Comparison of ENCODE assay signal across 29 cellular contexts in the genomic region with DNA sequence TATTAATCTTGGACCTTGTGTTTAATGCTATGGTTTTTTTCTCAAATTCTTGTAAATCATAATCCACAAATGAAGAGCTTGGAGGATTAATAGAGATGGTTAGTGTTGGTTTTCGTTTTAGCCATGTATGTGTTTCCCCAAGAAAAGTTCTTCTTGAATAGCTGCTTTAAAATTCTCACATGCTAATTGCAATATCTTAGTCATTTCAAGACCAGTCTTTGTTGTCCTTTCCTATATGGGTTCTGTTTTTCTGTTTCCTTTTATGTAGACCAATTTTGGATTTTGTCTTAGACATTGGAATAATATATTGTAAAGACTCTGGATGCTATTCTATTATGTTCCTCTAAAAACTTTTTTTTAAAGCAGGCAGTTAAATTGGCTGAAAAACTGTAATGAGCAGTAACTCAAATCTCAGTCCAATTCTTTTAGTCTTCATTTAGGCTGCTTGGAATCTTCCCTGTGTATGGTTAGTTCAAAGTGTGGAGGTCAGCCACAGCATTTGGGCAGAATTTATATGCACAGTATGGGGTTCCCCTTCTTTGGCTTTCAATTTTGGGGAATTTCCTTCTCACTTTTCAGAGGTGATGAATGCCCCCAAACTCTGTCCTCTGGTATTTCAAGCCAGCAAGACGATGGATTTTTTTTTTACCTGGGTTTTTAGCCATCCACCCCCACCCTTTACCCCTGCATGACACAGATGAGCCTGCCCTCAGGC. TPM values are rescaled to one million over a fixed set of nuclear protein-coding genes. Genes with fewer than 3 reads are reported as not detected.
DNase-seq lines count a peak whose midpoint lies in the region; ATAC-seq and TF ChIP-seq lines count a peak whose summit lies in the region.
"Had no signal": no experiment of that assay in that cellular context is flagged by ENCODE, and none has a peak within 500 bp of the region (broad histone marks: within the 10 kb centered on the region; RNA-seq: fewer than 3 reads in every experiment).

No MANE protein-coding gene starts in this region.

- ATAC-seq in GM18520 (IDR thresholded peaks at IDR 0.05; ENCODE audit: unreplicated experiment) (peak; percentile 39), GM21717 (IDR thresholded peaks at IDR 0.05; ENCODE audit: unreplicated experiment) (peak; percentile 46), WTC11 (no peak), GM21367 (IDR thresholded peaks at IDR 0.05; ENCODE audit: unreplicated experiment) (no peak)
- ATAC-seq: A549; activated naive CD4-positive, alpha-beta T cell treated with anti-CD3 and anti-CD28 coated beads, Interleukin-2, amount 50 U/mL, for 72 hours; activated T-helper 17 cell treated with anti-CD3 and anti-CD28 coated beads, Interleukin-2, amount 50 U/mL, for 72 hours; HepG2 had no signal

- no peak overlapping the region for H3K27ac Mint-ChIP-seq in WTC11
- H3K27ac Mint-ChIP-seq in CD4-positive, alpha-beta memory T cell = no peak overlapping the region
- H3K27ac Mint-ChIP-seq: activated naive CD4-positive, alpha-beta T cell treated with anti-CD3 and anti-CD28 coated beads, Interleukin-2, amount 50 U/mL, for 72 hours; activated T-helper 17 cell treated with anti-CD3 and anti-CD28 coated beads, Interleukin-2, amount 50 U/mL, for 72 hours; B cell; dendritic cell treated with granulocyte-macrophage colony-stimulating factor and Interleukin-4, amounts not matched to agents 40 ng/mL and 50 ng/mL, for 4 days; T-helper 2 cell treated with Interferon-gamma antibody and Interleukin-4, amounts not matched to agents 5 μg/mL and 100 μg/mL, for 36 hours had no signal

- no peaks in the 10 kb centered on the region for H3K4me1 ChIP-seq in CD4-positive, alpha-beta memory T cell (ENCODE audit: insufficient read depth, low read length)
- H3K4me1 ChIP-seq: A549, left ventricle myocardium inferior, suprapubic skin had no signal

- CTCF ChIA-PET in WTC11 (lab: Charles Lee) = interaction anchor here (1.1 kb wide), 1 partner anchor 10 kb away, joined by 3 read pairs; no protein-coding TSS in a partner anchor
- CTCF ChIA-PET in CD4-positive, alpha-beta memory T cell (lab: Charles Lee; ENCODE audit: partially characterized antibody) = no interaction called here

- H3K9me3 ChIP-seq in CD4-positive, alpha-beta memory T cell (ENCODE audit: control insufficient read depth in 1 of 2, low read length in 2 of 2) = no peaks in the 10 kb centered on the region
- H3K9me3 ChIP-seq: A549, left ventricle myocardium inferior, suprapubic skin had no signal

- H3K4me1 Mint-ChIP-seq in WTC11 = peaks cover 61% of the 10 kb centered on the region
- H3K4me1 Mint-ChIP-seq in CD4-positive, alpha-beta memory T cell = no peaks in the 10 kb centered on the region
- H3K4me1 Mint-ChIP-seq: activated T-helper 17 cell treated with anti-CD3 and anti-CD28 coated beads, Interleukin-2, amount 50 U/mL, for 72 hours; B cell; naive B cell had no signal

- peaks cover 16% of the 10 kb centered on the region for H3K9me3 Mint-ChIP-seq in WTC11
- H3K9me3 Mint-ChIP-seq in CD4-positive, alpha-beta memory T cell = peaks cover 0 to 7% (median 1%) of the 10 kb centered on the region in 8 donors
- H3K9me3 Mint-ChIP-seq: activated naive CD4-positive, alpha-beta T cell treated with anti-CD3 and anti-CD28 coated beads, Interleukin-2, amount 50 U/mL, for 72 hours; activated T-helper 17 cell treated with anti-CD3 and anti-CD28 coated beads, Interleukin-2, amount 50 U/mL, for 72 hours; dendritic cell treated with granulocyte-macrophage colony-stimulating factor and Interleukin-4, amounts not matched to agents 40 ng/mL and 50 ng/mL, for 4 days; T-helper 2 cell treated with Interferon-gamma antibody and Interleukin-4, amounts not matched to agents 5 μg/mL and 100 μg/mL, for 36 hours had no signal

- H3K27ac ChIP-seq in CD4-positive, alpha-beta memory T cell (ENCODE audit: low read depth, low read length) = no peak overlapping the region
- H3K27ac ChIP-seq: A549, HL-60, left ventricle myocardium inferior, skin epidermis, suprapubic skin, WERI-Rb-1 had no signal

- H3K4me3 Mint-ChIP-seq in WTC11 = peak overlapping the region; percentile 67
- no peak overlapping the region for H3K4me3 Mint-ChIP-seq in CD4-positive, alpha-beta memory T cell
- H3K4me3 Mint-ChIP-seq: activated T-helper 17 cell treated with anti-CD3 and anti-CD28 coated beads, Interleukin-2, amount 50 U/mL, for 72 hours; B cell; dendritic cell treated with granulocyte-macrophage colony-stimulating factor and Interleukin-4, amounts not matched to agents 40 ng/mL and 50 ng/mL, for 4 days; naive B cell; T-helper 2 cell treated with Interferon-gamma antibody and Interleukin-4, amounts not matched to agents 5 μg/mL and 100 μg/mL, for 36 hours had no signal

- POLR2A ChIA-PET in WTC11 (lab: Charles Lee) = no interaction called here
- POLR2A ChIA-PET in CD4-positive, alpha-beta memory T cell (lab: Charles Lee; ENCODE audit: partially characterized antibody) = no interaction called here

- H3K36me3 ChIP-seq in GM06990 (ENCODE audit: control insufficient read depth, insufficient read depth, low read length) = no peaks in the 10 kb centered on the region
- no peaks in the 10 kb centered on the region for H3K36me3 ChIP-seq in CD4-positive, alpha-beta memory T cell (ENCODE audit: insufficient read depth, low read length)
- H3K36me3 ChIP-seq: left ventricle myocardium inferior, suprapubic skin, WERI-Rb-1 had no signal

- H3K27me3 Mint-ChIP-seq in WTC11 (ENCODE audit: low read depth) = no peaks in the 10 kb centered on the region
- peaks cover 13 to 16% of the 10 kb centered on the region in 2 donors for H3K27me3 Mint-ChIP-seq in CD4-positive, alpha-beta memory T cell
- H3K27me3 Mint-ChIP-seq: dendritic cell treated with granulocyte-macrophage colony-stimulating factor and Interleukin-4, amounts not matched to agents 40 ng/mL and 50 ng/mL, for 4 days had no signal

- intact Hi-C loops in CD4-positive, alpha-beta memory T cell (cut with micrococcal nuclease) = no loop called here

- DNase-seq in GM06990 (ENCODE audit: extremely low read depth, insufficient read length) (peak; percentile 44), WTC11 (ENCODE audit: low spot score) (no peak), T1000 (lab: John Stamatoyannopoulos, UW) (no peak), NOMO-1 treated with dmso at 0.1 percent for 144 hours (lab: John Stamatoyannopoulos, UW; ENCODE audit: unreplicated experiment) (no peak)
- no peak for DNase-seq in CD4-positive, alpha-beta memory T cell
- DNase-seq: activated CD4-positive, alpha-beta T cell treated with anti-CD3 and anti-CD28 coated beads, Interleukin-2, amount 50 U/mL, for 4 hours; activated CD8-positive, alpha-beta memory T cell treated with anti-CD3 and anti-CD28 coated beads, Interleukin-2, amount 50 U/mL, for 4 hours; aorta; GDM1; left ventricle myocardium inferior; naive B cell; NCI-H187; NCI-H2171 treated with DMSO at 0.1 percent for 48 hours; NCI-H526; stimulated activated CD4-positive, alpha-beta T cell treated with anti-CD3 and anti-CD28 coated beads, Interleukin-1b, Interleukin-23, amount 100 ng/mL, for 48 hours; WERI-Rb-1 had no signal

- H3K36me3 Mint-ChIP-seq in WTC11 = peaks cover 24% of the 10 kb centered on the region
- H3K36me3 Mint-ChIP-seq in CD4-positive, alpha-beta memory T cell = no peaks in the 10 kb centered on the region
- H3K36me3 Mint-ChIP-seq: naive B cell had no signal

- TF ChIP-seq CTCF in GM06990 (IDR thresholded peaks at IDR 0.05; ENCODE audit: insufficient read depth, low read length, poor library complexity, severe bottlenecking) (no peak), WTC11 (IDR thresholded peaks at IDR 0.05) (no peak)

- H3K4me3 ChIP-seq in GM06990 (replicated peaks; ENCODE audit: low read depth, low read length) = no peak overlapping the region; the same call in 1 of the 2 replicates
- H3K4me3 ChIP-seq in CD4-positive, alpha-beta memory T cell (ENCODE audit: low read length in 2 of 2) = no peak overlapping the region
- H3K4me3 ChIP-seq: A549, left ventricle myocardium inferior, suprapubic skin had no signal

- no peaks in the 10 kb centered on the region for H3K27me3 ChIP-seq in GM06990 (replicated peaks; ENCODE audit: control insufficient read depth, insufficient read depth, low read length)
- no peaks in the 10 kb centered on the region for H3K27me3 ChIP-seq in CD4-positive, alpha-beta memory T cell (ENCODE audit: insufficient read depth, low read length)

TF ChIP-seq in WTC11, 78 proteins besides CTCF, POLR2A, EP300 and RAD21:
- TF ChIP-seq NR1H2 (CRISPR knock-in tag; IDR thresholded peaks at IDR 0.05) (no peak), SP1 (CRISPR knock-in tag; conservative IDR thresholded peaks at IDR 0.05) (no peak), ZNF532 (CRISPR knock-in tag; IDR thresholded peaks at IDR 0.05; ENCODE audit: borderline replicate concordance) (no peak)
TF ChIP-seq in WTC11: peak in this region for 0.

RNA-seq across cellular contexts. Expression of gene DNAJC13, which starts 39.1 kb away (rescaled TPM):
- 23.8 to 28.5 TPM (median 25.0 TPM) in 3 replicates for total RNA-seq in WTC11 (2021)
- total RNA-seq in CD4-positive, alpha-beta memory T cell = 10 to 100 TPM; 43.1 to 43.5 TPM
- polyA plus RNA-seq in CD4-positive, alpha-beta memory T cell = 10 to 100 TPM in 1 of 2 donors, 1 to 10 TPM in 1; 7.4 to 10.5 TPM

Comparison
In these comparisons a context has a peak if more than half of its experiments do, and no peak if none do; other contexts are left out.
1. ATAC-seq: peak in GM18520 (single experiment) and GM21717 (single experiment); none in WTC11 (single experiment) and GM21367 (single experiment).